16 cellular contexts compared by ENCODE assay signal in the genomic region with DNA sequence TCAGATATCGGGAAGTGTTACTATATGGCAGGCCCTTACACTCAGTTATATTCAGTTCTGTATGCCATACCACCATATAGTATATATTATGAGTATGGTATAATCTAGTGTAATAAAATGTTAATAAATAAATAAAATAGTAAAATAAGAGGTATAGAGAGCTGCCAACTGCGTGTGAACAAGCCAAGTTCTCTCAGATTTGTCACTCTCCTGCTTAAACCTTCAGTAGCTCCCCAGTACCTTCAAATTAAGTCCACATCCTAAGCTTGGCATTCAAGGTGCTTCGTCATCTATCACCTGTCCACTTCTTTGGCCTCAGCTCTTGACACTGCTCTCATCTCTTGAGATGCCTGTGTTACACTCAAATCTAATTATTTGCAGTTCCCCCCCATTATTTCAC. TPM values are rescaled to one million over a fixed set of nuclear protein-coding genes. Genes with fewer than 3 reads are reported as not detected.
DNase-seq lines count a peak whose midpoint lies in the region; ATAC-seq and TF ChIP-seq lines count a peak whose summit lies in the region.
"Had no signal": no experiment of that assay in that cellular context is flagged by ENCODE, and none has a peak within 500 bp of the region (broad histone marks: within the 10 kb centered on the region; RNA-seq: fewer than 3 reads in every experiment).

No MANE protein-coding gene starts in this region.

- H3K4me1 ChIP-seq in PC-3 (ENCODE audit: insufficient read depth, low read length) (peaks cover 18% of the 10 kb centered on the region), adrenal gland (replicated peaks in 1 of 2) (peaks cover 19 to 24% of the 10 kb centered on the region in 2 donors)
- H3K4me1 ChIP-seq: BLaER1, HAP-1 had no signal

- no peak for TF ChIP-seq POLR2A in adrenal gland (IDR thresholded peaks at IDR 0.05)

- no TSS peak for BruUV-seq in PC-3 (replicated peaks; lab: Mats Ljungman, UMichigan)

- H3K27me3 Mint-ChIP-seq in neural crest cell (ENCODE audit: low read depth) = no peaks in the 10 kb centered on the region
- no peaks in the 10 kb centered on the region for H3K27me3 Mint-ChIP-seq in WTC11 (ENCODE audit: low read depth)
- H3K27me3 Mint-ChIP-seq in T-helper 17 cell = no peaks in the 10 kb centered on the region
- H3K27me3 Mint-ChIP-seq: CD4-positive, CD25-positive, alpha-beta regulatory T cell had no signal

- H4K20me1 ChIP-seq in PC-3 (ENCODE audit: low read length) = no peaks in the 10 kb centered on the region
- H4K20me1 ChIP-seq: BLaER1 had no signal

- H3K27me3 ChIP-seq in PC-3 (ENCODE audit: low read length) = no peaks in the 10 kb centered on the region
- no peaks in the 10 kb centered on the region for H3K27me3 ChIP-seq in adrenal gland
- H3K27me3 ChIP-seq: BLaER1 had no signal

- ATAC-seq in PC-3 (no peak), WTC11 (no peak), T-helper 17 cell (no peak)
- ATAC-seq: CD8-positive, alpha-beta T cell; GM23338 had no signal

- no peaks in the 10 kb centered on the region for H3K36me3 ChIP-seq in PC-3 (ENCODE audit: low read depth, low read length)
- H3K36me3 ChIP-seq in adrenal gland (replicated peaks in 1 of 2) = no peaks in the 10 kb centered on the region
- H3K36me3 ChIP-seq: BLaER1, HAP-1 had no signal

- no peaks in the 10 kb centered on the region for H3K9me2 ChIP-seq in PC-3 (replicated peaks; ENCODE audit: low read length)

- H2AFZ ChIP-seq in PC-3 (ENCODE audit: low read length) = no peak overlapping the region
- H2AFZ ChIP-seq: GM23338 had no signal

- H3K36me3 Mint-ChIP-seq in neural crest cell (ENCODE audit: low read depth) = no peaks in the 10 kb centered on the region
- no peaks in the 10 kb centered on the region for H3K36me3 Mint-ChIP-seq in WTC11
- no peaks in the 10 kb centered on the region for H3K36me3 Mint-ChIP-seq in T-helper 17 cell (ENCODE audit: low read depth)
- H3K36me3 Mint-ChIP-seq: CD4-positive, CD25-positive, alpha-beta regulatory T cell; CD8-positive, alpha-beta T cell had no signal

- H3K4me3 Mint-ChIP-seq in neural crest cell = no peak overlapping the region
- no peak overlapping the region for H3K4me3 Mint-ChIP-seq in WTC11
- no peak overlapping the region for H3K4me3 Mint-ChIP-seq in T-helper 17 cell
- H3K4me3 Mint-ChIP-seq: B cell; CD4-positive, CD25-positive, alpha-beta regulatory T cell; CD8-positive, alpha-beta T cell; GM23338 had no signal

- no peaks in the 10 kb centered on the region for H3K79me2 ChIP-seq in PC-3 (ENCODE audit: low read length)

- no peaks in the 10 kb centered on the region for H3F3A ChIP-seq in PC-3 (ENCODE audit: low read length, unreplicated experiment)

- intact Hi-C loops in PC-3 (cut with micrococcal nuclease) = no loop called here
- intact Hi-C loops in adrenal gland (cut with DNase I) = no loop called here

- H3K4me3 ChIP-seq in PC-3 (ENCODE audit: low read length) (no peak overlapping the region), adrenal gland (no peak overlapping the region)
- H3K4me3 ChIP-seq: BLaER1, GM23338, HAP-1 had no signal

- H3K9me3 Mint-ChIP-seq in neural crest cell (no peaks in the 10 kb centered on the region), WTC11 (peaks cover 8% of the 10 kb centered on the region)
- H3K9me3 Mint-ChIP-seq: CD4-positive, CD25-positive, alpha-beta regulatory T cell; CD8-positive, alpha-beta T cell; GM23338 had no signal

- no peak overlapping the region for H3K9ac ChIP-seq in PC-3 (ENCODE audit: low read length)
- H3K9ac ChIP-seq: BLaER1 had no signal

- H3K4me2 ChIP-seq in PC-3 (ENCODE audit: low read length) = no peak overlapping the region
- H3K4me2 ChIP-seq: BLaER1, GM23338 had no signal

- no peak for TF ChIP-seq CTCF in PC-3 (conservative IDR thresholded peaks at IDR 0.05; ENCODE audit: low read depth, low read length)
- no peak for TF ChIP-seq CTCF in adrenal gland (IDR thresholded peaks at IDR 0.05)
- TF ChIP-seq CTCF in neural crest cell (conservative IDR thresholded peaks at IDR 0.05) = no peak
- TF ChIP-seq CTCF in WTC11 (IDR thresholded peaks at IDR 0.05) = no peak

- no peak for DNase-seq in PC-3
- no peak for DNase-seq in adrenal gland
- no peak for DNase-seq in neural crest cell (ENCODE audit: low read depth, low spot score)
- DNase-seq in mesenteric fat pad (ENCODE audit: low spot score) = no peak
- no peak for DNase-seq in WTC11 (ENCODE audit: low spot score)
- DNase-seq in T-helper 17 cell = no peak
- DNase-seq: Caco-2; CD4-positive, CD25-positive, alpha-beta regulatory T cell; CD8-positive, alpha-beta T cell; DMS153; DND-41 had no signal

- CTCF ChIA-PET in PC-3 (lab: Charles Lee) (no interaction called here), WTC11 (lab: Charles Lee) (no interaction called here)

- H3K27ac Mint-ChIP-seq in neural crest cell (ENCODE audit: unreplicated experiment) = peak overlapping the region; percentile 79
- H3K27ac Mint-ChIP-seq in WTC11 = no peak overlapping the region
- no peak overlapping the region for H3K27ac Mint-ChIP-seq in T-helper 17 cell
- H3K27ac Mint-ChIP-seq: B cell; CD4-positive, CD25-positive, alpha-beta regulatory T cell; CD8-positive, alpha-beta T cell; GM23338 had no signal

- H3K9me3 ChIP-seq in PC-3 (ENCODE audit: low read length) (no peaks in the 10 kb centered on the region), adrenal gland (replicated peaks in 1 of 3) (no peaks in the 10 kb centered on the region), T-helper 17 cell (ENCODE audit: control insufficient read depth, low read length, poor library complexity, severe bottlenecking) (no peaks in the 10 kb centered on the region)
- H3K9me3 ChIP-seq: BLaER1, HAP-1 had no signal

- POLR2A ChIA-PET in PC-3 (lab: Charles Lee; ENCODE audit: unreplicated experiment) = no interaction called here
- POLR2A ChIA-PET in WTC11 (lab: Charles Lee) = interaction anchor here (0.5 kb wide), 1 partner anchor 459 kb away, joined by 7 read pairs; no protein-coding TSS in a partner anchor

- 90 to 93% (median 91%) methylated on average over 3 of the region's 3 CpGs for WGBS in adrenal gland, 4 donors

- H3K4me1 Mint-ChIP-seq in neural crest cell = no peaks in the 10 kb centered on the region
- H3K4me1 Mint-ChIP-seq in WTC11 = peaks cover 6% of the 10 kb centered on the region
- no peaks in the 10 kb centered on the region for H3K4me1 Mint-ChIP-seq in T-helper 17 cell
- H3K4me1 Mint-ChIP-seq: B cell; CD4-positive, CD25-positive, alpha-beta regulatory T cell had no signal

- H3K27ac ChIP-seq in PC-3 (ENCODE audit: low read length) (peak overlapping the region; percentile 68), adrenal gland (peak overlapping the region in 3 of 5 donors; percentile 55 to 92 (median 91))
- H3K27ac ChIP-seq: BLaER1, C4-2B had no signal

TF ChIP-seq in WTC11, 78 proteins besides CTCF, POLR2A, EP300 and RAD21 (continues in another document):
- TF ChIP-seq FOXP1 (CRISPR knock-in tag; IDR thresholded peaks at IDR 0.05; ENCODE audit: borderline replicate concordance) (no peak), ZNF138 (CRISPR knock-in tag; conservative IDR thresholded peaks at IDR 0.05) (no peak), TEAD4 (CRISPR knock-in tag; IDR thresholded peaks at IDR 0.05) (no peak)
- TF ChIP-seq, protein P1, sequence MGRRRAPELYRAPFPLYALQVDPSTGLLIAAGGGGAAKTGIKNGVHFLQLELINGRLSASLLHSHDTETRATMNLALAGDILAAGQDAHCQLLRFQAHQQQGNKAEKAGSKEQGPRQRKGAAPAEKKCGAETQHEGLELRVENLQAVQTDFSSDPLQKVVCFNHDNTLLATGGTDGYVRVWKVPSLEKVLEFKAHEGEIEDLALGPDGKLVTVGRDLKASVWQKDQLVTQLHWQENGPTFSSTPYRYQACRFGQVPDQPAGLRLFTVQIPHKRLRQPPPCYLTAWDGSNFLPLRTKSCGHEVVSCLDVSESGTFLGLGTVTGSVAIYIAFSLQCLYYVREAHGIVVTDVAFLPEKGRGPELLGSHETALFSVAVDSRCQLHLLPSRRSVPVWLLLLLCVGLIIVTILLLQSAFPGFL (CRISPR knock-in tag; IDR thresholded peaks at IDR 0.05; ENCODE audit: borderline replicate concordance) = no peak
- TF ChIP-seq, protein P2, sequence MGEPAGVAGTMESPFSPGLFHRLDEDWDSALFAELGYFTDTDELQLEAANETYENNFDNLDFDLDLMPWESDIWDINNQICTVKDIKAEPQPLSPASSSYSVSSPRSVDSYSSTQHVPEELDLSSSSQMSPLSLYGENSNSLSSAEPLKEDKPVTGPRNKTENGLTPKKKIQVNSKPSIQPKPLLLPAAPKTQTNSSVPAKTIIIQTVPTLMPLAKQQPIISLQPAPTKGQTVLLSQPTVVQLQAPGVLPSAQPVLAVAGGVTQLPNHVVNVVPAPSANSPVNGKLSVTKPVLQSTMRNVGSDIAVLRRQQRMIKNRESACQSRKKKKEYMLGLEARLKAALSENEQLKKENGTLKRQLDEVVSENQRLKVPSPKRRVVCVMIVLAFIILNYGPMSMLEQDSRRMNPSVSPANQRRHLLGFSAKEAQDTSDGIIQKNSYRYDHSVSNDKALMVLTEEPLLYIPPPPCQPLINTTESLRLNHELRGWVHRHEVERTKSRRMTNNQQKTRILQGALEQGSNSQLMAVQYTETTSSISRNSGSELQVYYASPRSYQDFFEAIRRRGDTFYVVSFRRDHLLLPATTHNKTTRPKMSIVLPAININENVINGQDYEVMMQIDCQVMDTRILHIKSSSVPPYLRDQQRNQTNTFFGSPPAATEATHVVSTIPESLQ (CRISPR knock-in tag; IDR thresholded peaks at IDR 0.05) = no peak
- TF ChIP-seq, protein P3, sequence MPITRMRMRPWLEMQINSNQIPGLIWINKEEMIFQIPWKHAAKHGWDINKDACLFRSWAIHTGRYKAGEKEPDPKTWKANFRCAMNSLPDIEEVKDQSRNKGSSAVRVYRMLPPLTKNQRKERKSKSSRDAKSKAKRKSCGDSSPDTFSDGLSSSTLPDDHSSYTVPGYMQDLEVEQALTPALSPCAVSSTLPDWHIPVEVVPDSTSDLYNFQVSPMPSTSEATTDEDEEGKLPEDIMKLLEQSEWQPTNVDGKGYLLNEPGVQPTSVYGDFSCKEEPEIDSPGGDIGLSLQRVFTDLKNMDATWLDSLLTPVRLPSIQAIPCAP (CRISPR knock-in tag; IDR thresholded peaks at IDR 0.05) = no peak

RNA-seq across cellular contexts. Expression of a gene that starts 12.8 kb away (rescaled TPM):
- total RNA-seq in PC-3 (2014; rRNA removed) = 11.7 and 14.2 TPM in 2 replicates
- 100 to 1,000 TPM; 116 to 357 (median 151) TPM for total RNA-seq in adrenal gland
- 100 to 1,000 TPM in 1 of 3 donors, 10 to 100 TPM in 2; 41.5 to 307 (median 50.4) TPM for polyA plus RNA-seq in adrenal gland
- total RNA-seq in neural crest cell = 11.4 and 13.2 TPM in 2 replicates
- 44.0 TPM for total RNA-seq in mesenteric fat pad
- total RNA-seq in WTC11 (2021) = 17.3 to 19.0 TPM (median 18.9 TPM) in 3 replicates
- total RNA-seq in T-helper 17 cell = 10 to 100 TPM; 25.6 to 37.2 TPM

RNA-seq across cellular contexts. Expression of a gene that starts 36.2 kb away (rescaled TPM):
- total RNA-seq in PC-3 (2014; rRNA removed) (4.4 and 6.7 TPM in 2 replicates), adrenal gland (100 to 1,000 TPM in 5 of 8 donors, 10 to 100 TPM in 3; 36.4 to 374 (median 118) TPM), neural crest cell (30.8 and 32.0 TPM in 2 replicates), mesenteric fat pad (15.9 TPM), WTC11 (2021) (51.9 to 52.5 TPM (median 52.4 TPM) in 3 replicates), T-helper 17 cell (10 to 100 TPM; 81.1 to 94.8 TPM)
- polyA plus RNA-seq in adrenal gland = 100 to 1,000 TPM in 1 of 3 donors, 10 to 100 TPM in 2; 24.5 to 108 (median 32.2) TPM
